14 cellular contexts compared by ENCODE assay signal in genomic region chr2:146412625-146413024, GRCh38.
A peak's percentile ranks its signal among the peaks of the same experiment; 100 is the strongest.
DNase-seq lines count a peak whose midpoint lies in the region; ATAC-seq and TF ChIP-seq lines count a peak whose summit lies in the region.
"Had no signal": no experiment of that assay in that cellular context is flagged by ENCODE, and none has a peak within 500 bp of the region (broad histone marks: within the 10 kb centered on the region; RNA-seq: fewer than 3 reads in every experiment).

No MANE protein-coding gene starts in this region.

- H3K27ac ChIP-seq in PC-3 (ENCODE audit: low read length) = no peak overlapping the region
- H3K27ac ChIP-seq: BLaER1 had no signal

- H3K79me2 ChIP-seq in PC-3 (ENCODE audit: low read length) = no peaks in the 10 kb centered on the region

- H3K9ac ChIP-seq in PC-3 (ENCODE audit: low read length) = no peak overlapping the region
- H3K9ac ChIP-seq: BLaER1 had no signal

- no peaks in the 10 kb centered on the region; the same call in 1 of the 2 replicates for H3K4me1 ChIP-seq in PC-3 (ENCODE audit: insufficient read depth, low read length)
- H3K4me1 ChIP-seq: BLaER1 had no signal

- POLR2A ChIA-PET in PC-3 (lab: Charles Lee; ENCODE audit: unreplicated experiment) = no interaction called here

- BruUV-seq in PC-3 (replicated peaks; lab: Mats Ljungman, UMichigan) = no TSS peak

- no peaks in the 10 kb centered on the region for H4K20me1 ChIP-seq in PC-3 (ENCODE audit: low read length)
- H4K20me1 ChIP-seq: BLaER1 had no signal

- TF ChIP-seq CTCF in GM06990 (IDR thresholded peaks at IDR 0.05; ENCODE audit: insufficient read depth, low read length, poor library complexity, severe bottlenecking) (peak; percentile 35), HFF-Myc (IDR thresholded peaks at IDR 0.05; ENCODE audit: low read depth, low read length, missing control alignments) (peak; percentile 30), PC-3 (conservative IDR thresholded peaks at IDR 0.05; ENCODE audit: low read depth, low read length) (peak; percentile 40)

- DNase-seq in GM06990 (ENCODE audit: extremely low read depth, insufficient read length) (no peak), HFF-Myc (ENCODE audit: extremely low read depth, low read depth) (no peak), PC-3 (no peak), iPS DF 19.7 (ENCODE audit: low read depth, low spot score) (peak; percentile 25), ecto neural progenitor cell (ENCODE audit: low spot score) (no peak), SW 1271 (lab: John Stamatoyannopoulos, UW) (no peak), cardiac septum (ENCODE audit: low spot score) (no peak)
- DNase-seq: activated naive CD4-positive, alpha-beta T cell treated with anti-CD3 and anti-CD28 coated beads, Interleukin-2, amount 10 ng/mL, durations not matched to agents 7 days and 5 days; head of caudate nucleus; NCI-H1092; nephron progenitor cell; T1000 had no signal

- no peaks in the 10 kb centered on the region for H3K9me3 ChIP-seq in PC-3 (ENCODE audit: low read length)
- H3K9me3 ChIP-seq: BLaER1 had no signal

- no peak overlapping the region for H3K4me2 ChIP-seq in PC-3 (ENCODE audit: low read length)
- H3K4me2 ChIP-seq: BLaER1 had no signal

- H2AFZ ChIP-seq in PC-3 (ENCODE audit: low read length) = no peak overlapping the region

- H3K27me3 ChIP-seq in GM06990 (replicated peaks; ENCODE audit: control insufficient read depth, insufficient read depth, low read length) (no peaks in the 10 kb centered on the region), PC-3 (ENCODE audit: low read length) (no peaks in the 10 kb centered on the region)
- H3K27me3 ChIP-seq: BLaER1 had no signal

- no peaks in the 10 kb centered on the region for H3F3A ChIP-seq in PC-3 (ENCODE audit: low read length, unreplicated experiment)

- CTCF ChIA-PET in PC-3 (lab: Charles Lee) = no interaction called here

- H3K4me3 ChIP-seq in GM06990 (replicated peaks; ENCODE audit: low read depth, low read length) (no peak overlapping the region), HFF-Myc (replicated peaks; ENCODE audit: low read depth, low read length) (no peak overlapping the region), PC-3 (ENCODE audit: low read length) (no peak overlapping the region)
- H3K4me3 ChIP-seq: BLaER1 had no signal

- no peak for ATAC-seq in PC-3
- no peak for ATAC-seq in GM21723 (IDR thresholded peaks at IDR 0.05; ENCODE audit: unreplicated experiment)

- no peaks in the 10 kb centered on the region for H3K9me2 ChIP-seq in PC-3 (replicated peaks; ENCODE audit: low read length)

- H3K36me3 ChIP-seq in GM06990 (ENCODE audit: control insufficient read depth, insufficient read depth, low read length) (no peaks in the 10 kb centered on the region), PC-3 (ENCODE audit: low read depth, low read length) (no peaks in the 10 kb centered on the region)
- H3K36me3 ChIP-seq: BLaER1 had no signal

- intact Hi-C loops in PC-3 (cut with micrococcal nuclease) = no loop called here
- intact Hi-C loops in cardiac septum (cut with DNase I) = no loop called here
